ENCODE assay signal across 14 cellular contexts in genomic region chr16:19753815-19754643, GRCh38.
A peak's percentile ranks its signal among the peaks of the same experiment; 100 is the strongest.
DNase-seq lines count a peak whose midpoint lies in the region; ATAC-seq lines count a peak whose summit lies in the region.
"Had no signal": no experiment of that assay in that cellular context is flagged by ENCODE, and none has a peak within 500 bp of the region (broad histone marks: within the 10 kb centered on the region; RNA-seq: fewer than 3 reads in every experiment).

No MANE protein-coding gene starts in this region.

- no peaks in the 10 kb centered on the region for H3K27me3 ChIP-seq in subcutaneous abdominal adipose tissue (ENCODE audit: control insufficient read depth in 5 of 5, insufficient read depth in 4 of 5, low read length in 5 of 5)

- peak; percentile 61 for DNase-seq in HS-5 (ENCODE audit: low read depth)
- DNase-seq in caudate nucleus (lab: John Stamatoyannopoulos, UW): no peak
- peak; percentile 85 for DNase-seq in iris pigment epithelial cell (ENCODE audit: low read depth)
- no peak for DNase-seq in stimulated activated CD4-positive, alpha-beta T cell treated with anti-CD3 and anti-CD28 coated beads, Interleukin-1b, Interleukin-23, amount 100 ng/mL, for 48 hours
- no peak for DNase-seq in activated T-cell treated with anti-CD3 and anti-CD28 coated beads, Interleukin-2, amount 50 U/mL, for 1 hour
- no peak for DNase-seq in AG08396 (ENCODE audit: low spot score)
- DNase-seq: activated CD4-positive, alpha-beta T cell treated with anti-CD3 and anti-CD28 coated beads, Interleukin-2, amount 50 U/mL, for 4 hours; activated naive CD4-positive, alpha-beta T cell treated with anti-CD3 and anti-CD28 coated beads for 36 hours; effector CD4-positive, alpha-beta T cell; GOT3; NCI-H2081; T-helper 17 cell had no signal

- H3K27ac ChIP-seq in caudate nucleus (ENCODE audit: low read depth, low read length) (peak overlapping the region; percentile 48), subcutaneous abdominal adipose tissue (ENCODE audit: low read depth, low read length) (peak overlapping the region; percentile 52)

- no peak for ATAC-seq in HG03045 (IDR thresholded peaks at IDR 0.05; ENCODE audit: unreplicated experiment)
- ATAC-seq: T-helper 17 cell had no signal

- H3K36me3 ChIP-seq in subcutaneous abdominal adipose tissue (ENCODE audit: control insufficient read depth in 5 of 5, insufficient read depth in 5 of 5, low read length in 5 of 5): no peaks in the 10 kb centered on the region

- no peak overlapping the region for H3K4me3 ChIP-seq in subcutaneous abdominal adipose tissue (ENCODE audit: low read depth in 1 of 5, low read length in 5 of 5)

- H3K4me1 ChIP-seq in subcutaneous abdominal adipose tissue (ENCODE audit: control insufficient read depth in 5 of 5, insufficient read depth in 5 of 5, low read length in 5 of 5): peaks cover 0 to 51% (median 3%) of the 10 kb centered on the region in 5 donors

- no peaks in the 10 kb centered on the region for H3K9me3 ChIP-seq in subcutaneous abdominal adipose tissue (ENCODE audit: control insufficient read depth in 5 of 5, low read length in 5 of 5)

- H3K9ac ChIP-seq in subcutaneous abdominal adipose tissue (ENCODE audit: low read length in 5 of 5): no peak overlapping the region

Comparison
In these comparisons a context has a peak if more than half of its experiments do, and no peak if none do; other contexts are left out.
1. DNase-seq: peak in HS-5 (single experiment) and iris pigment epithelial cell (single experiment); none in caudate nucleus (0 of 61), stimulated activated CD4-positive, alpha-beta T cell treated with anti-CD3 and anti-CD28 coated beads, Interleukin-1b, Interleukin-23, amount 100 ng/mL, for 48 hours (single experiment), activated T-cell treated with anti-CD3 and anti-CD28 coated beads, Interleukin-2, amount 50 U/mL, for 1 hour (single experiment) and AG08396 (single experiment).